ENCODE assay signal across 8 cellular contexts in genomic region chr13:67416047-67416925, GRCh38.
A peak's percentile ranks its signal among the peaks of the same experiment; 100 is the strongest.
DNase-seq lines count a peak whose midpoint lies in the region; ATAC-seq and TF ChIP-seq lines count a peak whose summit lies in the region.

No MANE protein-coding gene starts in this region.

- in situ Hi-C loops in G401 (cut with HindIII; ENCODE audit: low sequenced_read_pairs), result no loop called here

- H4K20me1 ChIP-seq in PC-3 (ENCODE audit: low read length), result no peaks in the 10 kb centered on the region

- no peak overlapping the region for H3K27ac ChIP-seq in PC-3 (ENCODE audit: low read length)

- H3K27me3 ChIP-seq in GM06990 (replicated peaks; ENCODE audit: control insufficient read depth, insufficient read depth, low read length) (no peaks in the 10 kb centered on the region), PC-3 (ENCODE audit: low read length) (no peaks in the 10 kb centered on the region)

- H3K4me3 ChIP-seq in GM06990 (replicated peaks; ENCODE audit: low read depth, low read length), result no peak overlapping the region
- no peak overlapping the region for H3K4me3 ChIP-seq in HFF-Myc (replicated peaks; ENCODE audit: low read depth, low read length)
- no peak overlapping the region for H3K4me3 ChIP-seq in PC-3 (ENCODE audit: low read length)

- H3K27me3 Mint-ChIP-seq in immature natural killer cell (ENCODE audit: low read depth in 3 of 3), result peaks cover 0 to 3% (median 2%) of the 10 kb centered on the region in 3 donors

- H3K4me1 ChIP-seq in PC-3 (ENCODE audit: insufficient read depth, low read length), result no peaks in the 10 kb centered on the region

- peaks cover 0 to 4% (median 1%) of the 10 kb centered on the region in 6 donors for H3K9me3 Mint-ChIP-seq in immature natural killer cell

- H2AFZ ChIP-seq in PC-3 (ENCODE audit: low read length), result no peak overlapping the region

- POLR2A ChIA-PET in PC-3 (lab: Charles Lee; ENCODE audit: unreplicated experiment), result no interaction called here

- ATAC-seq in PC-3, result peak; percentile 95

- H3K9ac ChIP-seq in PC-3 (ENCODE audit: low read length), result no peak overlapping the region

- H3K9me2 ChIP-seq in PC-3 (replicated peaks; ENCODE audit: low read length), result no peaks in the 10 kb centered on the region

- no peak overlapping the region for H3K4me3 Mint-ChIP-seq in immature natural killer cell

- BruUV-seq in PC-3 (replicated peaks; lab: Mats Ljungman, UMichigan), result no TSS peak

- H3K36me3 Mint-ChIP-seq in immature natural killer cell, result no peaks in the 10 kb centered on the region

- DNase-seq in GM06990 (ENCODE audit: extremely low read depth, insufficient read length), result no peak
- DNase-seq in HFF-Myc (ENCODE audit: extremely low read depth, low read depth), result no peak
- peak; percentile 45 for DNase-seq in PC-3
- peak; percentile 18 for DNase-seq in hepatic stellate cell (ENCODE audit: low spot score)
- DNase-seq in G401 (ENCODE audit: low spot score), result no peak
- no peak for DNase-seq in activated gamma-delta T cell treated with Interleukin-2 at 50 U/mL for 16 hours
- DNase-seq in SW 1271 (lab: John Stamatoyannopoulos, UW), result no peak
- no peak for DNase-seq in immature natural killer cell

- TF ChIP-seq CTCF in GM06990 (IDR thresholded peaks at IDR 0.05; ENCODE audit: insufficient read depth, low read length, poor library complexity, severe bottlenecking) (peak; percentile 42), HFF-Myc (IDR thresholded peaks at IDR 0.05; ENCODE audit: low read depth, low read length, missing control alignments) (peak; percentile 39), PC-3 (conservative IDR thresholded peaks at IDR 0.05; ENCODE audit: low read depth, low read length) (peak; percentile 72)

- H3K4me2 ChIP-seq in PC-3 (ENCODE audit: low read length), result no peak overlapping the region

- no peaks in the 10 kb centered on the region for H3K4me1 Mint-ChIP-seq in immature natural killer cell

- intact Hi-C loops in PC-3 (cut with micrococcal nuclease), result loop anchor here (10.0 kb wide), 1 partner anchor 181 kb away; the partner anchor contains the start of gene PCDH9

- H3F3A ChIP-seq in PC-3 (ENCODE audit: low read length, unreplicated experiment), result no peaks in the 10 kb centered on the region

- no peak overlapping the region for H3K27ac Mint-ChIP-seq in immature natural killer cell

- H3K9me3 ChIP-seq in PC-3 (ENCODE audit: low read length), result no peaks in the 10 kb centered on the region

- CTCF ChIA-PET in PC-3 (lab: Charles Lee), result interaction anchor here (0.8 kb wide), 1 partner anchor 100 kb away, joined by 6 read pairs; no protein-coding TSS in a partner anchor

- H3K36me3 ChIP-seq in GM06990 (ENCODE audit: control insufficient read depth, insufficient read depth, low read length), result no peaks in the 10 kb centered on the region
- H3K36me3 ChIP-seq in PC-3 (ENCODE audit: low read depth, low read length), result no peaks in the 10 kb centered on the region

- H3K79me2 ChIP-seq in PC-3 (ENCODE audit: low read length), result no peaks in the 10 kb centered on the region

Comparison
In these comparisons a context has a peak if more than half of its experiments do, and no peak if none do; other contexts are left out.
1. DNase-seq: peak in PC-3 (single experiment) and hepatic stellate cell (single experiment); none in GM06990 (single experiment), HFF-Myc (single experiment), G401 (single experiment), activated gamma-delta T cell treated with Interleukin-2 at 50 U/mL for 16 hours (single experiment), SW 1271 (0 of 2) and immature natural killer cell (0 of 3).
2. Peak in every context shown above with its lines, with median percentiles within 50 percentile points of each other: CTCF ChIP-seq.